24 cellular contexts compared by ENCODE assay signal in genomic region chr11:75147191-75147874, GRCh38. TPM values are rescaled to one million over a fixed set of nuclear protein-coding genes. Genes with fewer than 3 reads are reported as not detected.
DNase-seq lines count a peak whose midpoint lies in the region; TF ChIP-seq lines count a peak whose summit lies in the region.
"Had no signal": no experiment of that assay in that cellular context is flagged by ENCODE, and none has a peak within 500 bp of the region (broad histone marks: within the 10 kb centered on the region; RNA-seq: fewer than 3 reads in every experiment).

No MANE protein-coding gene starts in this region.

- peak overlapping the region; percentile 32 for H3K27ac ChIP-seq in cingulate gyrus (ENCODE audit: low read depth, low read length)
- H3K27ac ChIP-seq: tibial nerve had no signal

- peak overlapping the region in 6 of 7 donors; percentile 49 to 77 (median 63) for H3K27ac Mint-ChIP-seq in CD14-positive monocyte
- H3K27ac Mint-ChIP-seq: CD8-positive, alpha-beta T cell had no signal

- no peak for TF ChIP-seq CTCF in CD14-positive monocyte (IDR thresholded peaks at IDR 0.05)

- H3K4me1 Mint-ChIP-seq in CD14-positive monocyte, result peaks cover 51% of the 10 kb centered on the region

- peak overlapping the region in 1 of 2 donors; percentile 53 for H3K4me3 Mint-ChIP-seq in CD14-positive monocyte
- H3K4me3 Mint-ChIP-seq: CD8-positive, alpha-beta T cell; stimulated activated naive CD8-positive, alpha-beta T cell treated with anti-CD3 and anti-CD28 coated beads, Interleukin-15, amount 100 ng/mL, for 72 hours had no signal

- intact Hi-C loops in CD14-positive monocyte (cut with micrococcal nuclease), result no loop called here

- no peaks in the 10 kb centered on the region for H3K36me3 Mint-ChIP-seq in CD14-positive monocyte
- H3K36me3 Mint-ChIP-seq: CD8-positive, alpha-beta T cell had no signal

- H3K9me3 Mint-ChIP-seq in CD14-positive monocyte, result no peaks in the 10 kb centered on the region
- H3K9me3 Mint-ChIP-seq: CD8-positive, alpha-beta T cell; stimulated activated naive CD8-positive, alpha-beta T cell treated with anti-CD3 and anti-CD28 coated beads, Interleukin-15, amount 100 ng/mL, for 72 hours had no signal

- DNase-seq in CD14-positive monocyte (ENCODE audit: low spot score) (no peak), ELF-1 (ENCODE audit: low read depth, low spot score) (peak; percentile 29), mesenteric fat pad (ENCODE audit: low spot score) (peak; percentile 43), NCI-H524 treated with DMSO at 0.1 percent for 48 hours (lab: John Stamatoyannopoulos, UW) (no peak)
- no peak for DNase-seq in stimulated activated CD4-positive, alpha-beta T cell treated with anti-CD3 and anti-CD28 coated beads, Interleukin-4, amount 100 ng/mL, for 24 hours
- DNase-seq in stimulated activated CD4-positive, alpha-beta T cell treated with anti-CD3 and anti-CD28 coated beads, Interleukin-2, amount 100 ng/mL, for 24 hours, result no peak
- DNase-seq: activated naive CD4-positive, alpha-beta T cell; activated T-cell treated with anti-CD3 and anti-CD28 coated beads, Interleukin-2, amount 50 U/mL, for 1 hour; CD8-positive, alpha-beta T cell; foreskin fibroblast; NCI-H1105; NCI-H2029 treated with DMSO at 0.1 percent for 48 hours; NCI-H2227 treated with DMSO at 0.1 percent for 48 hours; NCI-H774; stimulated activated naive CD8-positive, alpha-beta T cell treated with anti-CD3 and anti-CD28 coated beads, Interleukin-15, amount 100 ng/mL, for 72 hours; T-helper 9 cell had no signal

- peaks cover 3 to 19% (median 13%) of the 10 kb centered on the region in 3 donors for H3K27me3 Mint-ChIP-seq in CD14-positive monocyte (ENCODE audit: low read depth in 3 of 3)
- H3K27me3 Mint-ChIP-seq: stimulated activated naive CD8-positive, alpha-beta T cell treated with anti-CD3 and anti-CD28 coated beads, Interleukin-15, amount 100 ng/mL, for 72 hours had no signal

RNA-seq across cellular contexts. Expression of gene SLCO2B1, which starts 3.6 kb away (rescaled TPM):
- polyA plus RNA-seq in CD14-positive monocyte, result under 1 TPM in 1 of 2 donors, not detected in 1; 0.13 TPM
- total RNA-seq in mesenteric fat pad, result 185 TPM
- total RNA-seq: CD8-positive, alpha-beta T cell; H4 had no signal

RNA-seq across cellular contexts. Expression of gene OR2AT4, which starts 50.7 kb away (rescaled TPM):
- not detected for polyA plus RNA-seq in CD14-positive monocyte
- total RNA-seq in mesenteric fat pad, result not detected
- total RNA-seq: CD8-positive, alpha-beta T cell; H4; liver; M059J; OCI-LY7; posterior vena cava had no signal
- polyA plus RNA-seq: esophagus, liver had no signal

Comparison
In these comparisons a context has a peak if more than half of its experiments do, and no peak if none do; other contexts are left out.
1. DNase-seq: peak in ELF-1 (single experiment) and mesenteric fat pad (single experiment); none in CD14-positive monocyte (single experiment), stimulated activated CD4-positive, alpha-beta T cell treated with anti-CD3 and anti-CD28 coated beads, Interleukin-4, amount 100 ng/mL, for 24 hours (single experiment), stimulated activated CD4-positive, alpha-beta T cell treated with anti-CD3 and anti-CD28 coated beads, Interleukin-2, amount 100 ng/mL, for 24 hours (0 of 2) and NCI-H524 treated with DMSO at 0.1 percent for 48 hours (single experiment).